21 cellular contexts compared by ENCODE assay signal in genomic region chr5:89024082-89024481, GRCh38.
"Had no signal": no experiment of that assay in that cellular context is flagged by ENCODE, and none has a peak within 500 bp of the region (broad histone marks: within the 10 kb centered on the region; RNA-seq: fewer than 3 reads in every experiment).

No MANE protein-coding gene starts in this region.

- H3K27ac ChIP-seq: coronary artery, dorsolateral prefrontal cortex, esophagus muscularis mucosa, foreskin keratinocyte, gastroesophageal sphincter, heart left ventricle, hepatocyte, left lung, lower lobe of right lung had no signal

- H3K4me1 ChIP-seq: foreskin keratinocyte, heart left ventricle, left lung, lower lobe of right lung had no signal

- FAIRE-seq: colon, endothelial cell of umbilical vein, islet of Langerhans, keratinocyte had no signal

- H3K79me2 ChIP-seq: hepatocyte had no signal

- H3K9me3 ChIP-seq: esophagus muscularis mucosa, gastroesophageal sphincter, heart left ventricle, lower lobe of right lung, mucosa of descending colon had no signal

- H3K4me2 ChIP-seq: hepatocyte had no signal

- H2AFZ ChIP-seq: hepatocyte had no signal

- H3K27me3 ChIP-seq: dorsolateral prefrontal cortex, esophagus muscularis mucosa, gastroesophageal sphincter, heart left ventricle, hepatocyte, left lung had no signal

- DNase-seq: dermis blood vessel endothelial cell; dorsolateral prefrontal cortex; effector CD4-positive, alpha-beta T cell; effector memory CD4-positive, alpha-beta T cell; foreskin keratinocyte; heart left ventricle; hypothalamus; left cardiac atrium; left lung; left ventricle myocardium superior; lower lobe of right lung; mesenchymal stem cell; mucosa of descending colon had no signal

- H3K36me3 ChIP-seq: esophagus muscularis mucosa, gastroesophageal sphincter, heart left ventricle, left lung, lower lobe of right lung had no signal

- H3K4me3 ChIP-seq: coronary artery, dorsolateral prefrontal cortex, esophagus muscularis mucosa, gastroesophageal sphincter, heart left ventricle, hepatocyte, left lung, lower lobe of right lung, mucosa of descending colon had no signal
